ENCODE assay signal across 21 cellular contexts in the genomic region with DNA sequence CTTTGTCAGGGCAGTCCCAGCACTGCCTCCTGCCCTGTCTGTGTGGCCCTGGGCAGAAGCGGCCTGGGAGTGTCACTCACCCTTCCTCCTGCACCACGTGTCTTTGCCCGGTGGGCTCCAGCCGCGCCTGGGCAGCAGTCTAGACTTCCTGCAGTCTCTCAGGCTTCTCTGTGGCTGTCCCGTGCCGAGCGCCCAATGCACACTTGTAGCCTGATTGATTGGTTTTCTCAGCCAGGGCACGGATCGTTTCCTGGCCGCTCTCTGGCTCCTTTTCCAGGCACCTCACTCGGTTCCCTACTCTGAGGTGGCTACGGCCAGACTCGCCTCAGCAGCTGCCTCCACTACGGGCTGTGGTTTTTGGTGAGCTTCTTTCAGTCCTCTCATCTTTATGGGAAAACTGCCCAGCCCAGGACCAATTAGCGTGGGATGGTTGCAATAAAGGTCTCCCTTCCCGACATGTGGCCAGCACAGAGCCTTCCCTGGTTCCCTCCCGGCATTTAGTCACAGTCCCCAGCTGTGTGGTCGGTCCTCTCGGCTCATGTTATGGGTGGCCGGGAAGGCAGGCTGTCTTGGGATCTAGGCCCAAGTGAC.
"Had no signal": no experiment of that assay in that cellular context is flagged by ENCODE, and none has a peak within 500 bp of the region (broad histone marks: within the 10 kb centered on the region; RNA-seq: fewer than 3 reads in every experiment).

No MANE protein-coding gene starts in this region.

- H3K9me3 ChIP-seq: esophagus squamous epithelium, ovary, right lobe of liver, stomach, suprapubic skin, tibial nerve had no signal

- H3K36me3 ChIP-seq: esophagus squamous epithelium, ovary, right lobe of liver, stomach, suprapubic skin, tibial nerve had no signal

- DNase-seq: activated CD4-positive, alpha-beta memory T cell treated with anti-CD3 and anti-CD28 coated beads, Interleukin-2, amount 10 ng/mL, durations not matched to agents 7 days and 5 days; activated CD4-positive, alpha-beta T cell treated with anti-CD3 and anti-CD28 coated beads, Interleukin-2, amount 10 ng/mL, durations not matched to agents 24 days and 14 days; activated effector memory CD4-positive, alpha-beta T cell treated with Interleukin-2 at 50 U/mL for 16 hours; activated naive CD4-positive, alpha-beta T cell treated with anti-CD3 and anti-CD28 coated beads for 36 hours; activated naive CD8-positive, alpha-beta T cell treated with anti-CD3 and anti-CD28 coated beads, Interleukin-2, amount 10 ng/mL, durations not matched to agents 7 days and 5 days; activated T-cell treated with anti-CD3 and anti-CD28 coated beads, Interleukin-2, amount 50 U/mL, for 72 hours; amniotic stem cell; cortex of kidney; endodermal cell; esophagus squamous epithelium; immature natural killer cell; naive thymus-derived CD8-positive, alpha-beta T cell; ovary; right lobe of liver; stimulated activated CD4-positive, alpha-beta T cell treated with anti-CD3 and anti-CD28 coated beads, Interleukin-15, amount 100 ng/mL, for 24 hours; stomach had no signal

- H3K4me1 ChIP-seq: right lobe of liver had no signal

- H3K4me3 ChIP-seq: esophagus squamous epithelium, lung, ovary, right lobe of liver, smooth muscle cell, stomach, suprapubic skin, tibial nerve had no signal

- H3K27ac ChIP-seq: ovary, right lobe of liver, stomach, suprapubic skin, tibial nerve, VCaP had no signal

- H3K4me2 ChIP-seq: smooth muscle cell had no signal

- H3K27me3 ChIP-seq: esophagus squamous epithelium, ovary, right lobe of liver, stomach, suprapubic skin, tibial nerve had no signal
